8 cellular contexts compared by ENCODE assay signal in the genomic region with DNA sequence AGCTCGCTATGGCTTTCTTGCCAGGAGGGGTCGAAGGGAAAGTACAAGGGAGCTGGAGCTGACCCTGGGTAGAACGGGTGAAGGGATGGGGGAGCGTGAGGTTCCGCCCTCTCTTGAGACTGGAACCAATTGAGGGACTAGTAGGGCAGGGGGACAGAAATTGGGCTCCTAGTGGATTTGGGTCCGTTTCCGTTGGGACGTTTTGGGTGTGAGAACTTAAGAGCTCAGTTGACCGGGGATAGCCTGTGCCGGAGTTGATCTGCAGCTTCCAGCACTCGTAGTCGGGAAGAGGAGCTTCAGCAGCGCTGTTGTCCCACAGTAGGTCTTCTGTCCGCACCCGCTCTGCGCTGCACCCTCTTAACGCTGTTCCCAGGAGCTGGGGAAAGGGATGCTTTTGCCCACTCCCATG. TPM values are rescaled to one million over a fixed set of nuclear protein-coding genes. Genes with fewer than 3 reads are reported as not detected.
DNase-seq lines count a peak whose midpoint lies in the region; ATAC-seq, FAIRE-seq and TF ChIP-seq lines count a peak whose summit lies in the region.

No MANE protein-coding gene starts in this region.

- peaks cover 16 to 19% of the 10 kb centered on the region in 2 donors for H3K4me1 ChIP-seq in adrenal gland (replicated peaks in 1 of 2)
- H3K4me1 ChIP-seq in right atrium auricular region: peaks cover 0 to 38% of the 10 kb centered on the region in 2 donors
- peaks cover 15% of the 10 kb centered on the region for H3K4me1 ChIP-seq in psoas muscle

- H3K4me3 ChIP-seq in AG09309 (ENCODE audit: control insufficient read depth, low read depth, low read length) (peak overlapping the region; percentile 98), adrenal gland (peak overlapping the region in 3 of 4 donors; percentile 55 to 95 (median 70)), right atrium auricular region (peak overlapping the region; percentile 55 to 81), psoas muscle (peak overlapping the region; percentile 72)

- no peak for TF ChIP-seq POLR2A in adrenal gland (IDR thresholded peaks at IDR 0.05)

- H3K9me3 ChIP-seq in adrenal gland (replicated peaks in 1 of 3) (no peaks in the 10 kb centered on the region), right atrium auricular region (no peaks in the 10 kb centered on the region), psoas muscle (no peaks in the 10 kb centered on the region)

- TF ChIP-seq CTCF in AG09309 (IDR thresholded peaks at IDR 0.05; ENCODE audit: control insufficient read depth, insufficient read depth, low read depth, low read length, missing control alignments) (no peak), adrenal gland (IDR thresholded peaks at IDR 0.05) (no peak), right atrium auricular region (IDR thresholded peaks at IDR 0.05) (no peak), psoas muscle (IDR thresholded peaks at IDR 0.05) (no peak), D721Med (IDR thresholded peaks at IDR 0.05; ENCODE audit: insufficient read depth, missing control alignments) (no peak)

- H3K27ac ChIP-seq in adrenal gland (peak overlapping the region in 3 of 5 donors; percentile 52 to 66 (median 64)), right atrium auricular region (peak overlapping the region; percentile 77 to 79), psoas muscle (peak overlapping the region; percentile 79)

- no peak for DNase-seq in AG09309 (ENCODE audit: low read depth)
- peak; percentile 36 for DNase-seq in MV-4-11 (lab: John Stamatoyannopoulos, UW)
- DNase-seq in adrenal gland: peak in 4 of 7 donors; percentile 32 to 41 (median 38)
- peak; percentile 64 for DNase-seq in right atrium auricular region (ENCODE audit: low spot score)
- peak in 1 of 2 donors; percentile 19 for DNase-seq in psoas muscle
- no peak for DNase-seq in D721Med (ENCODE audit: insufficient read length, low spot score)
- DNase-seq in RCC 7860 (ENCODE audit: low spot score): no peak

- H3K36me3 ChIP-seq in adrenal gland (replicated peaks in 1 of 2) (peaks cover 0 to 10% of the 10 kb centered on the region in 2 donors), right atrium auricular region (peaks cover 9% of the 10 kb centered on the region), psoas muscle (ENCODE audit: insufficient read depth in 1 of 2, low read depth in 1 of 2) (peaks cover 0 to 31% of the 10 kb centered on the region in 2 donors)

- ATAC-seq in GM18867 (IDR thresholded peaks at IDR 0.05; ENCODE audit: unreplicated experiment) (peak; percentile 12), psoas muscle (peak; percentile 15 to 48 (median 28))

- 0 to 2% (median 1%) methylated on average over 7 to 17 of the region's 17 CpGs for WGBS in adrenal gland, 4 donors
- 0 to 1% (median 0%) methylated on average over 17 of the region's 17 CpGs for WGBS in psoas muscle, 3 donors

- no peaks in the 10 kb centered on the region for H3K27me3 ChIP-seq in adrenal gland
- no peaks in the 10 kb centered on the region for H3K27me3 ChIP-seq in right atrium auricular region
- H3K27me3 ChIP-seq in psoas muscle (ENCODE audit: insufficient read depth in 3 of 3, low read length in 2 of 3): no peaks in the 10 kb centered on the region

- FAIRE-seq in D721Med (lab: Jason Lieb, UNC) (no peak), RCC 7860 (lab: Jason Lieb, UNC) (no peak)

- intact Hi-C loops in adrenal gland (cut with DNase I): loop anchor here in 1 of 2 donors (10.0 kb wide), 1 partner anchor 52 kb away; no protein-coding TSS in a partner anchor
- intact Hi-C loops in psoas muscle (cut with DNase I): no loop called here

RNA-seq across cellular contexts. Expression of a gene that starts 0.5 kb away (rescaled TPM):
- total RNA-seq in adrenal gland (10 to 100 TPM; 11.8 to 27.1 (median 19.2) TPM), right atrium auricular region (1 to 10 TPM; 4.6 to 8.3 TPM), psoas muscle (1 to 10 TPM; 5.5 to 9.5 (median 7.4) TPM)
- polyA plus RNA-seq in adrenal gland (10 to 100 TPM; 14.8 to 85.2 (median 48.1) TPM), psoas muscle (1 to 10 TPM; 5.9 to 9.6 (median 8.8) TPM)

RNA-seq across cellular contexts. Expression of a gene that starts 0.7 kb away (rescaled TPM):
- 100 to 1,000 TPM in 4 of 8 donors, 10 to 100 TPM in 4; 48.6 to 161 (median 100) TPM for total RNA-seq in adrenal gland
- 100 to 1,000 TPM; 131 to 220 (median 166) TPM for polyA plus RNA-seq in adrenal gland
- 10 to 100 TPM; 52.4 to 68.2 TPM for total RNA-seq in right atrium auricular region
- 10 to 100 TPM; 47.7 to 84.9 (median 75.0) TPM for total RNA-seq in psoas muscle
- 10 to 100 TPM; 64.0 to 78.4 (median 76.1) TPM for polyA plus RNA-seq in psoas muscle

RNA-seq across cellular contexts. Expression of a gene that starts 2.8 kb away (rescaled TPM):
- 1 to 10 TPM in 1 of 8 donors, under 1 TPM in 5, not detected in 2; 0.12 to 1.9 (median 0.36) TPM for total RNA-seq in adrenal gland
- polyA plus RNA-seq in adrenal gland: 1 to 10 TPM in 2 of 3 donors, under 1 TPM in 1; 0.27 to 4.2 (median 3.4) TPM
- under 1 TPM in 1 of 2 donors, not detected in 1; 0.39 TPM for total RNA-seq in right atrium auricular region
- total RNA-seq in psoas muscle: under 1 TPM in 3 of 4 donors, not detected in 1; 0.38 to 0.77 (median 0.57) TPM
- polyA plus RNA-seq in psoas muscle: under 1 TPM; 0.18 to 0.52 (median 0.21) TPM

RNA-seq across cellular contexts. Expression of a gene that starts 16.4 kb away (rescaled TPM):
- total RNA-seq in adrenal gland (10 to 100 TPM in 1 of 8 donors, 1 to 10 TPM in 7; 1.1 to 17.3 (median 3.0) TPM), right atrium auricular region (1 to 10 TPM; 1.6 to 5.8 TPM), psoas muscle (1 to 10 TPM in 2 of 4 donors, under 1 TPM in 2; 0.62 to 2.6 (median 1.0) TPM)
- polyA plus RNA-seq in adrenal gland (1 to 10 TPM; 1.7 to 5.2 (median 3.3) TPM), psoas muscle (1 to 10 TPM; 1.5 to 2.4 (median 1.6) TPM)

RNA-seq across cellular contexts. Expression of a gene that starts 43.9 kb away (rescaled TPM):
- total RNA-seq in adrenal gland (100 to 1,000 TPM in 2 of 8 donors, 10 to 100 TPM in 6; 75.8 to 123 (median 91.5) TPM), right atrium auricular region (10 to 100 TPM; 17.6 to 44.7 TPM), psoas muscle (10 to 100 TPM in 1 of 4 donors, 1 to 10 TPM in 3; 5.8 to 13.1 (median 7.5) TPM)
- polyA plus RNA-seq in adrenal gland (100 to 1,000 TPM in 2 of 3 donors, 10 to 100 TPM in 1; 43.8 to 326 (median 104) TPM), psoas muscle (1 to 10 TPM; 3.3 to 6.9 (median 6.8) TPM)

Comparison
In these comparisons a context has a peak if more than half of its experiments do, and no peak if none do; other contexts are left out.
1. DNase-seq: peak in MV-4-11 (single experiment), adrenal gland (4 of 7) and right atrium auricular region (single experiment); none in AG09309 (single experiment), D721Med (single experiment) and RCC 7860 (single experiment).
2. Peak in every context shown above with its lines, with median percentiles within 50 percentile points of each other: H3K4me3 ChIP-seq and H3K27ac ChIP-seq.